In the genomic region with DNA sequence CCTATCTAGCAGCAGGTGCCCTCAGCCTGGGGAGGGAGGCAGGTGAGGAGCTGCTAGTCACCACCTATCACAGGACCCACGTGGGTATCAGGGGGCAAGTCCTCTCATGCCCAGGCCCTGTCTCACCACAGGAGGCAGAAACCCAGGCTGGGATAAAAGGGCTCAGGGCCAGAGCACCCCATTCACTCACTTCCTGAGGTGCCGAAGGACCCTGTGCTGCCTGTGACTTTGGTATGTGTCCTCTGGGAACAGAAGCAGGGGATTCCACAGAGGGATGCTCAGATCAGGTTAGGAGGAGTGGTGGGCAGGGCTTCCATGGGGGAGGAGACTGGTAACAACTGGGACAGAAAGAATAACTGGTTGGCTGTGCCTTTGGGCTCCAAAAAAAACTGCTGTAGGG, we compare ENCODE assay signal across 1 cellular context.
TF ChIP-seq lines count a peak whose summit lies in the region.

A gene with protein sequence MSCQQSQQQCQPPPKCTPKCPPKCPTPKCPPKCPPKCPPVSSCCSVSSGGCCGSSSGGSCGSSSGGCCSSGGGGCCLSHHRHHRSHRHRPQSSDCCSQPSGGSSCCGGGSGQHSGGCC (plus strand): TSS at position 181 of the 400 bp plus-strand sequence. CDS start 1,043 bp downstream, outside the sequence.

TF ChIP-seq in GM12878, 131 proteins besides CTCF, POLR2A, EP300 and RAD21:
- TF ChIP-seq, protein P1, sequence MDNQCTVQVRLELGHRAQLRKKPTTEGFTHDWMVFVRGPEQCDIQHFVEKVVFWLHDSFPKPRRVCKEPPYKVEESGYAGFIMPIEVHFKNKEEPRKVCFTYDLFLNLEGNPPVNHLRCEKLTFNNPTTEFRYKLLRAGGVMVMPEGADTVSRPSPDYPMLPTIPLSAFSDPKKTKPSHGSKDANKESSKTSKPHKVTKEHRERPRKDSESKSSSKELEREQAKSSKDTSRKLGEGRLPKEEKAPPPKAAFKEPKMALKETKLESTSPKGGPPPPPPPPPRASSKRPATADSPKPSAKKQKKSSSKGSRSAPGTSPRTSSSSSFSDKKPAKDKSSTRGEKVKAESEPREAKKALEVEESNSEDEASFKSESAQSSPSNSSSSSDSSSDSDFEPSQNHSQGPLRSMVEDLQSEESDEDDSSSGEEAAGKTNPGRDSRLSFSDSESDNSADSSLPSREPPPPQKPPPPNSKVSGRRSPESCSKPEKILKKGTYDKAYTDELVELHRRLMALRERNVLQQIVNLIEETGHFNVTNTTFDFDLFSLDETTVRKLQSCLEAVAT (IDR thresholded peaks at IDR 0.05): no peak
- TF ChIP-seq FOXM1 (IDR thresholded peaks at IDR 0.05; ENCODE audit: low read depth, low read length) (no peak), SMC3 (IDR thresholded peaks at IDR 0.05; ENCODE audit: borderline replicate concordance, low read length) (no peak), ZNF384 (IDR thresholded peaks at IDR 0.05; ENCODE audit: borderline replicate concordance, low read depth, low read length) (no peak), SRF (IDR thresholded peaks at IDR 0.05; ENCODE audit: low read depth in 2 of 2, low read length in 2 of 2) (no peak), ZNF274 (IDR thresholded peaks at IDR 0.05; ENCODE audit: insufficient read depth, insufficient read length) (no peak), CHD1 (IDR thresholded peaks at IDR 0.05; ENCODE audit: low read depth, low read length) (no peak)
TF ChIP-seq in GM12878: peak in this region for 0.
